Comparison of ENCODE assay signal across 24 cellular contexts in genomic region chr1:174836543-174836942, GRCh38.
"Had no signal": no experiment of that assay in that cellular context is flagged by ENCODE, and none has a peak within 500 bp of the region (broad histone marks: within the 10 kb centered on the region; RNA-seq: fewer than 3 reads in every experiment).

No MANE protein-coding gene starts in this region.

- H3K4me3 ChIP-seq: colonic mucosa, dorsolateral prefrontal cortex, esophagus muscularis mucosa, right lobe of liver, stomach, uterus had no signal

- DNase-seq: activated effector memory CD4-positive, alpha-beta T cell treated with Interleukin-2 at 50 U/mL for 16 hours; activated naive CD4-positive, alpha-beta T cell treated with anti-CD3 and anti-CD28 coated beads for 36 hours; activated naive CD8-positive, alpha-beta T cell treated with anti-CD3 and anti-CD28 coated beads, Interleukin-2, amount 10 ng/mL, durations not matched to agents 7 days and 5 days; activated T-cell treated with anti-CD3 and anti-CD28 coated beads, Interleukin-2, amount 50 U/mL, for 4 hours; amygdala; brain microvascular endothelial cell; colonic mucosa; dorsolateral prefrontal cortex; effector memory CD8-positive, alpha-beta T cell; kidney; naive thymus-derived CD4-positive, alpha-beta T cell; occipital lobe; right lobe of liver; small intestine; stimulated activated CD4-positive, alpha-beta T cell treated with anti-CD3 and anti-CD28 coated beads, Interleukin-2, amount 100 ng/mL, for 24 hours; stomach; T-cell; trophoblast cell; uterus had no signal

- ATAC-seq: activated T-cell treated with anti-CD3 and anti-CD28 coated beads, Interleukin-2, amount 50 U/mL, for 4 hours; effector memory CD8-positive, alpha-beta T cell; left lobe of liver; naive thymus-derived CD4-positive, alpha-beta T cell; right lobe of liver; stimulated activated effector memory CD8-positive, alpha-beta T cell treated with anti-CD3 and anti-CD28 coated beads, Interleukin-12 subunit alpha, Interleukin-12 subunit beta, amount 100 ng/mL, for 72 hours; T-cell had no signal

- H3K9me3 ChIP-seq: colonic mucosa, esophagus muscularis mucosa, right lobe of liver, stomach, uterus had no signal

- H3K27ac ChIP-seq: brain microvascular endothelial cell, colonic mucosa, esophagus muscularis mucosa, right lobe of liver, stomach, uterus had no signal

- H3K9me3 Mint-ChIP-seq: activated naive CD4-positive, alpha-beta T cell treated with anti-CD3 and anti-CD28 coated beads for 36 hours; activated naive CD8-positive, alpha-beta T cell treated with anti-CD3 and anti-CD28 coated beads, Interleukin-2, amount 10 ng/mL, durations not matched to agents 7 days and 5 days; activated T-cell treated with anti-CD3 and anti-CD28 coated beads, Interleukin-2, amount 50 U/mL, for 4 hours; effector memory CD8-positive, alpha-beta T cell; naive thymus-derived CD4-positive, alpha-beta T cell; neural crest cell; stimulated activated effector memory CD8-positive, alpha-beta T cell treated with anti-CD3 and anti-CD28 coated beads, Interleukin-12 subunit alpha, Interleukin-12 subunit beta, amount 100 ng/mL, for 72 hours; T-cell; T-helper 2 cell treated with Interferon-gamma antibody and Interleukin-4, amounts not matched to agents 5 μg/mL and 100 μg/mL, for 36 hours had no signal

- H3K27me3 Mint-ChIP-seq: activated naive CD8-positive, alpha-beta T cell treated with anti-CD3 and anti-CD28 coated beads, Interleukin-2, amount 10 ng/mL, durations not matched to agents 7 days and 5 days; effector memory CD8-positive, alpha-beta T cell; naive thymus-derived CD4-positive, alpha-beta T cell; T-cell had no signal

- H3K36me3 Mint-ChIP-seq: stimulated activated effector memory CD8-positive, alpha-beta T cell treated with anti-CD3 and anti-CD28 coated beads, Interleukin-12 subunit alpha, Interleukin-12 subunit beta, amount 100 ng/mL, for 72 hours had no signal

- H3K36me3 ChIP-seq: brain microvascular endothelial cell, colonic mucosa, esophagus muscularis mucosa, right lobe of liver, stomach, uterus had no signal

- H3K4me3 Mint-ChIP-seq: activated naive CD4-positive, alpha-beta T cell treated with anti-CD3 and anti-CD28 coated beads for 36 hours; activated naive CD8-positive, alpha-beta T cell treated with anti-CD3 and anti-CD28 coated beads, Interleukin-2, amount 10 ng/mL, durations not matched to agents 7 days and 5 days; activated T-cell treated with anti-CD3 and anti-CD28 coated beads, Interleukin-2, amount 50 U/mL, for 4 hours; effector memory CD8-positive, alpha-beta T cell; naive thymus-derived CD4-positive, alpha-beta T cell; neural crest cell; stimulated activated effector memory CD8-positive, alpha-beta T cell treated with anti-CD3 and anti-CD28 coated beads, Interleukin-12 subunit alpha, Interleukin-12 subunit beta, amount 100 ng/mL, for 72 hours; T-cell; T-helper 2 cell treated with Interferon-gamma antibody and Interleukin-4, amounts not matched to agents 5 μg/mL and 100 μg/mL, for 36 hours had no signal

- H3K27ac Mint-ChIP-seq: activated naive CD4-positive, alpha-beta T cell treated with anti-CD3 and anti-CD28 coated beads for 36 hours; activated naive CD8-positive, alpha-beta T cell treated with anti-CD3 and anti-CD28 coated beads, Interleukin-2, amount 10 ng/mL, durations not matched to agents 7 days and 5 days; effector memory CD8-positive, alpha-beta T cell; stimulated activated effector memory CD8-positive, alpha-beta T cell treated with anti-CD3 and anti-CD28 coated beads, Interleukin-12 subunit alpha, Interleukin-12 subunit beta, amount 100 ng/mL, for 72 hours; T-cell; T-helper 2 cell treated with Interferon-gamma antibody and Interleukin-4, amounts not matched to agents 5 μg/mL and 100 μg/mL, for 36 hours had no signal

- H3K27me3 ChIP-seq: brain microvascular endothelial cell, colonic mucosa, dorsolateral prefrontal cortex, esophagus muscularis mucosa, right lobe of liver, stomach, uterus had no signal

- H3K4me1 ChIP-seq: colonic mucosa, esophagus muscularis mucosa, right lobe of liver, stomach, uterus had no signal

- H3K4me1 Mint-ChIP-seq: activated naive CD8-positive, alpha-beta T cell treated with anti-CD3 and anti-CD28 coated beads, Interleukin-2, amount 10 ng/mL, durations not matched to agents 7 days and 5 days had no signal
